In the genomic region with DNA sequence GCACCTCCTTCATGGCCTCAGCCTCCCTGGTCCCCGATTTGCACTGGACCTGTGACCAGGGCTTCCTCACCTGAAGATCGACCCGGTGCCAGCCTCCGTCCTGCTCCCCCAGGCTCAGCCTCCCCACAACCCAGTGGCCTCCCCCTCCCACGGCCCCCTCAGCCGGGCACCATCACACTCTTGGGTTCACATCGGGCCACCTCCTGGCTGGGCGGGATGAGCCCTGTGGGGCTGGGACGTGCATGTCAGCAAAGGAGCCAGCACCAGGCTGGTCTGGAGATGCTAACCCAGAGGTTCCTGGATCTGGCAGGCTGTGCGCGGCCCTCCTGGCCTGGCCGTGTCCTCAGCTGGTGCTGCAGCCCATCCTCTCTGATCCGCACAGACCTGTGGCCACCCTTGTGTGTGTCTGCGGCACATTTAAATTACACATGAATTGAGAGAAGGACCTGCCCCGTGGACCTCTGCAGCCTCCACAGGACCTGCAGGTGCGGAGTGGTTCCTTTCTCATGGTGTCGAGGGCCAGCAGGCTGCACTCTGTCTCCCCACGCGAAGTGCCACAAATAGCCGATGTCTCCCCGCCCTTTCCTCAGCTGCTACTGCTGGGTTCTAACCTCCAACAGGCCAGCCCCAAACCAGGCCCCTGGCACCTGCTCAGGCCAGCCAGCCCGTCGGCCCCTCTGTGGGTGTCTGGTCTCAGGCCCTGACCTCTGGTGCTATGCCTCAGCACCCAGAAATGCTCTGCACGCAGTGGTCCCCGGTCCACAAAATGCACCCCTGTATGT, we compare ENCODE assay signal across 1 cellular context.
TF ChIP-seq lines count a peak whose summit lies in the region.

No MANE protein-coding gene starts in this region.

TF ChIP-seq in H1, 55 proteins besides CTCF, POLR2A, EP300 and RAD21:
- TF ChIP-seq PHF8 (conservative IDR thresholded peaks at IDR 0.05; ENCODE audit: low read depth, low read length) = no peak
- TF ChIP-seq, protein P1, sequence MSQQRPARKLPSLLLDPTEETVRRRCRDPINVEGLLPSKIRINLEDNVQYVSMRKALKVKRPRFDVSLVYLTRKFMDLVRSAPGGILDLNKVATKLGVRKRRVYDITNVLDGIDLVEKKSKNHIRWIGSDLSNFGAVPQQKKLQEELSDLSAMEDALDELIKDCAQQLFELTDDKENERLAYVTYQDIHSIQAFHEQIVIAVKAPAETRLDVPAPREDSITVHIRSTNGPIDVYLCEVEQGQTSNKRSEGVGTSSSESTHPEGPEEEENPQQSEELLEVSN (IDR thresholded peaks at IDR 0.05) = no peak
- no peak for TF ChIP-seq SIN3A (conservative IDR thresholded peaks at IDR 0.05 in 1 of 2, IDR thresholded peaks at IDR 0.05 in 1 of 2; ENCODE audit: low read depth in 1 of 2, low read length in 2 of 2)
- TF ChIP-seq RXRA (IDR thresholded peaks at IDR 0.05; ENCODE audit: insufficient read depth, low read depth, low read length) = no peak
- no peak for TF ChIP-seq JUND (IDR thresholded peaks at IDR 0.05; ENCODE audit: low read length)
- TF ChIP-seq KDM4A (IDR thresholded peaks at IDR 0.05; ENCODE audit: low read depth, low read length, severe bottlenecking) = no peak
- TF ChIP-seq, protein P2, sequence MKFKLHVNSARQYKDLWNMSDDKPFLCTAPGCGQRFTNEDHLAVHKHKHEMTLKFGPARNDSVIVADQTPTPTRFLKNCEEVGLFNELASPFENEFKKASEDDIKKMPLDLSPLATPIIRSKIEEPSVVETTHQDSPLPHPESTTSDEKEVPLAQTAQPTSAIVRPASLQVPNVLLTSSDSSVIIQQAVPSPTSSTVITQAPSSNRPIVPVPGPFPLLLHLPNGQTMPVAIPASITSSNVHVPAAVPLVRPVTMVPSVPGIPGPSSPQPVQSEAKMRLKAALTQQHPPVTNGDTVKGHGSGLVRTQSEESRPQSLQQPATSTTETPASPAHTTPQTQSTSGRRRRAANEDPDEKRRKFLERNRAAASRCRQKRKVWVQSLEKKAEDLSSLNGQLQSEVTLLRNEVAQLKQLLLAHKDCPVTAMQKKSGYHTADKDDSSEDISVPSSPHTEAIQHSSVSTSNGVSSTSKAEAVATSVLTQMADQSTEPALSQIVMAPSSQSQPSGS (IDR thresholded peaks at IDR 0.05; ENCODE audit: low read length) = no peak
- no peak for TF ChIP-seq POU5F1 (IDR thresholded peaks at IDR 0.05; ENCODE audit: low read depth, low read length)
- TF ChIP-seq TEAD4 (IDR thresholded peaks at IDR 0.05; ENCODE audit: low read depth, low read length) = no peak
- TF ChIP-seq EZH2 (IDR thresholded peaks at IDR 0.05; ENCODE audit: low read depth, low read length, severe bottlenecking) = no peak
- TF ChIP-seq, protein P3, sequence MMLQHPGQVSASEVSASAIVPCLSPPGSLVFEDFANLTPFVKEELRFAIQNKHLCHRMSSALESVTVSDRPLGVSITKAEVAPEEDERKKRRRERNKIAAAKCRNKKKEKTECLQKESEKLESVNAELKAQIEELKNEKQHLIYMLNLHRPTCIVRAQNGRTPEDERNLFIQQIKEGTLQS (IDR thresholded peaks at IDR 0.05; ENCODE audit: insufficient read depth, low read depth, low read length) = no peak
- no peak for TF ChIP-seq CREB1 (IDR thresholded peaks at IDR 0.05)
- TF ChIP-seq GTF2F1 (IDR thresholded peaks at IDR 0.05; ENCODE audit: borderline replicate concordance, low read depth, low read length) = no peak
- TF ChIP-seq SAP30 (IDR thresholded peaks at IDR 0.05; ENCODE audit: insufficient read depth, insufficient replicate concordance, low read length) = no peak
- TF ChIP-seq HDAC6 (IDR thresholded peaks at IDR 0.05; ENCODE audit: low read depth, low read length) = no peak
- TF ChIP-seq BACH1 (IDR thresholded peaks at IDR 0.05; ENCODE audit: low read length) = no peak
- no peak for TF ChIP-seq SUZ12 (IDR thresholded peaks at IDR 0.05; ENCODE audit: low read length)
- no peak for TF ChIP-seq TAF7 (optimal IDR thresholded peaks at IDR 0.05; ENCODE audit: borderline replicate concordance, low read depth, low read length)
- TF ChIP-seq KDM1A (IDR thresholded peaks at IDR 0.05; ENCODE audit: borderline replicate concordance, low read length) = no peak
- TF ChIP-seq HDAC2 (IDR thresholded peaks at IDR 0.05; ENCODE audit: borderline replicate concordance in 1 of 2, low read depth in 2 of 2, low read length in 2 of 2) = no peak
